Comparison of ENCODE assay signal across 19 cellular contexts in genomic region chr6:21952367-21952766, GRCh38.
DNase-seq lines count a peak whose midpoint lies in the region; ATAC-seq, FAIRE-seq and TF ChIP-seq lines count a peak whose summit lies in the region.
"Had no signal": no experiment of that assay in that cellular context is flagged by ENCODE, and none has a peak within 500 bp of the region (broad histone marks: within the 10 kb centered on the region; RNA-seq: fewer than 3 reads in every experiment).

No MANE protein-coding gene starts in this region.

- H3K27me3 Mint-ChIP-seq in progenitor cell of endocrine pancreas, result no peaks in the 10 kb centered on the region

- peak overlapping the region; percentile 69 for H3K27ac Mint-ChIP-seq in progenitor cell of endocrine pancreas
- H3K27ac Mint-ChIP-seq: CD4-positive, alpha-beta memory T cell had no signal

- no peak overlapping the region for H2BK120ac ChIP-seq in mesendoderm (ENCODE audit: low read depth, low read length)

- H3K4me3 ChIP-seq in HEK293 (ENCODE audit: low read depth, low read length) (no peak overlapping the region), K562 (no peak overlapping the region), mesendoderm (ENCODE audit: low read length) (no peak overlapping the region)
- H3K4me3 ChIP-seq: A549 had no signal

- no peak for TF ChIP-seq POLR2A in K562 (conservative IDR thresholded peaks at IDR 0.05)

- BruUV-seq in K562 (replicated peaks; lab: Mats Ljungman, UMichigan), result no TSS peak

- H3K4me1 ChIP-seq in HEK293 (ENCODE audit: control insufficient read depth, insufficient read depth, low read length), result peaks cover 44% of the 10 kb centered on the region
- H3K4me1 ChIP-seq in K562 (replicated peaks in 1 of 2; ENCODE audit: control insufficient read depth in 2 of 2, insufficient read depth in 2 of 2, low read length in 2 of 2), result peaks cover 12 to 13% of the 10 kb centered on the region in 2 experiments
- H3K4me1 ChIP-seq in mesendoderm (ENCODE audit: control insufficient read depth, low read depth, low read length), result peaks cover 11% of the 10 kb centered on the region

- H3K23ac ChIP-seq in mesendoderm (ENCODE audit: low read length), result no peak overlapping the region

- no peak overlapping the region for H3K4ac ChIP-seq in mesendoderm (ENCODE audit: low read depth, low read length)

- H2AK5ac ChIP-seq in mesendoderm (ENCODE audit: low read length), result peak overlapping the region; percentile 13

- no peak for DNase-seq in K562 (ENCODE audit: extremely low read depth in 1 of 4, low spot score in 3 of 4)
- DNase-seq in mesendoderm, result no peak
- DNase-seq in progenitor cell of endocrine pancreas (ENCODE audit: low spot score, unreplicated experiment), result no peak
- DNase-seq in GDM1 (lab: John Stamatoyannopoulos, UW), result no peak
- no peak for DNase-seq in sciatic nerve (ENCODE audit: low spot score)
- DNase-seq: BE2C; CD4-positive, alpha-beta memory T cell; DMS153; DMS79 treated with DMSO at 0.1 percent for 48 hours; GF-D8 had no signal

- H3K79me2 ChIP-seq in K562 (ENCODE audit: control insufficient read depth, insufficient read depth, low read length) (no peaks in the 10 kb centered on the region), mesendoderm (ENCODE audit: control insufficient read depth, insufficient read depth, low read length) (peaks cover 2% of the 10 kb centered on the region)

- TF ChIP-seq RAD21 in K562 (CRISPR knock-in tag; conservative IDR thresholded peaks at IDR 0.05 in 1 of 2, IDR thresholded peaks at IDR 0.05 in 1 of 2), result no peak

- H3K36me3 ChIP-seq in HEK293 (ENCODE audit: control insufficient read depth in 2 of 2, insufficient read depth in 1 of 2, low read length in 2 of 2) (no peaks in the 10 kb centered on the region), K562 (ENCODE audit: control insufficient read depth, insufficient read depth, low read length) (no peaks in the 10 kb centered on the region), mesendoderm (ENCODE audit: control insufficient read depth, insufficient read depth, low read length) (no peaks in the 10 kb centered on the region)
- H3K36me3 ChIP-seq: BE2C had no signal

- no peak overlapping the region for H2BK5ac ChIP-seq in mesendoderm (ENCODE audit: low read length)

- H3K27ac ChIP-seq in HEK293 (ENCODE audit: extremely low read depth, low read depth, low read length), result peak overlapping the region; percentile 48
- H3K27ac ChIP-seq in K562 (ENCODE audit: extremely low read depth, low read depth, low read length), result no peak overlapping the region
- no peak overlapping the region for H3K27ac ChIP-seq in mesendoderm (ENCODE audit: low read depth, low read length)
- H3K27ac ChIP-seq: C4-2B, HL-60, KMS-11 had no signal

- no peak overlapping the region for H4K5ac ChIP-seq in mesendoderm (ENCODE audit: low read length)

- peaks cover 56% of the 10 kb centered on the region for H3K4me1 Mint-ChIP-seq in progenitor cell of endocrine pancreas (ENCODE audit: low read depth)
- H3K4me1 Mint-ChIP-seq: CD4-positive, alpha-beta memory T cell had no signal

- TF ChIP-seq EP300 in K562 (IDR thresholded peaks at IDR 0.05; ENCODE audit: low read length), result no peak

- no peaks in the 10 kb centered on the region for H3K9me1 ChIP-seq in K562 (ENCODE audit: control insufficient read depth, insufficient read depth, low read length)

- peak overlapping the region; percentile 61 for H2AFZ ChIP-seq in K562 (ENCODE audit: low read depth, low read length)

- no peak overlapping the region for H4K8ac ChIP-seq in mesendoderm (ENCODE audit: low read depth, low read length)

- H3K79me1 ChIP-seq in mesendoderm (ENCODE audit: low read length), result peaks cover 13% of the 10 kb centered on the region

- H3K27me3 ChIP-seq in K562 (ENCODE audit: control insufficient read depth in 2 of 2, insufficient read depth in 2 of 2, low read length in 2 of 2), result no peaks in the 10 kb centered on the region
- no peaks in the 10 kb centered on the region for H3K27me3 ChIP-seq in mesendoderm (ENCODE audit: insufficient read depth, low read length, poor library complexity)
- H3K27me3 ChIP-seq: BE2C had no signal

- WGBS in K562 (ENCODE audit: insufficient coverage, low coverage, missing lambda C conversion rate), result 66% methylated on average over 7 of the region's 7 CpGs
- WGBS in mesendoderm (ENCODE audit: extremely low coverage, insufficient coverage, low lambda C conversion rate), result no CpG with 5 or more reads among the region's 7 CpGs

- CTCF ChIA-PET in HEK293 (lab: Yijun Ruan, JAX), result no interaction called here
- CTCF ChIA-PET in K562 (lab: Yijun Ruan, JAX; ENCODE audit: low intra/inter-chr PET ratio), result no interaction called here

- TF ChIP-seq CTCF in HEK293 (tag by site-specific recombination; IDR thresholded peaks at IDR 0.05) (no peak), K562 (IDR thresholded peaks at IDR 0.05 in 2 of 3, conservative IDR thresholded peaks at IDR 0.05 in 1 of 3; ENCODE audit: insufficient read depth in 2 of 3, low read depth in 1 of 3, low read length in 3 of 3) (no peak), progenitor cell of endocrine pancreas (IDR thresholded peaks at IDR 0.05; ENCODE audit: unreplicated experiment) (no peak)

- ATAC-seq in K562 (no peak), GM18868 (IDR thresholded peaks at IDR 0.05; ENCODE audit: unreplicated experiment) (no peak), sciatic nerve (no peak), HG03457 (IDR thresholded peaks at IDR 0.05; ENCODE audit: unreplicated experiment) (no peak)
- ATAC-seq: A549 had no signal

- in situ Hi-C loops in K562 (cut with MboI), result no loop called here

- H3K9me3 Mint-ChIP-seq in progenitor cell of endocrine pancreas (ENCODE audit: low read depth), result no peaks in the 10 kb centered on the region

- H3K4me3 Mint-ChIP-seq in progenitor cell of endocrine pancreas (ENCODE audit: low read depth), result no peak overlapping the region
- H3K4me3 Mint-ChIP-seq: CD4-positive, alpha-beta memory T cell had no signal

- H2BK15ac ChIP-seq in mesendoderm (replicated peaks; ENCODE audit: low read depth), result no peak overlapping the region

- H3K9me3 ChIP-seq in HEK293 (ENCODE audit: control insufficient read depth, insufficient read depth, low read depth, low read length) (no peaks in the 10 kb centered on the region), K562 (replicated peaks; ENCODE audit: control insufficient read depth, insufficient read depth, low read depth, low read length) (no peaks in the 10 kb centered on the region)
- H3K9me3 ChIP-seq: A549, BE2C had no signal

- H3K18ac ChIP-seq in mesendoderm (ENCODE audit: low read length), result no peak overlapping the region

- H3K36me3 Mint-ChIP-seq in progenitor cell of endocrine pancreas (ENCODE audit: insufficient read depth), result peaks cover 3% of the 10 kb centered on the region
- H3K36me3 Mint-ChIP-seq: CD4-positive, alpha-beta memory T cell had no signal

- POLR2A ChIA-PET in HEK293 (lab: Yijun Ruan, JAX) (interaction anchor here (4.0 kb wide), 1 partner anchor 358 kb away, joined by 53 read pairs; the partner anchor contains the start of gene SOX4), K562 (lab: Yijun Ruan, JAX) (no interaction called here)

- no peak overlapping the region for H3K56ac ChIP-seq in mesendoderm (ENCODE audit: low read length)

- H3K9ac ChIP-seq in K562 (ENCODE audit: insufficient read depth in 1 of 2, low read depth in 2 of 2, low read length in 2 of 2) (no peak overlapping the region), mesendoderm (ENCODE audit: low read length) (no peak overlapping the region)
- H3K9ac ChIP-seq: KMS-11 had no signal

- FAIRE-seq in K562 (lab: Jason Lieb, UNC), result no peak
- FAIRE-seq: A549, D721Med, H54 had no signal

- intact Hi-C loops in K562 (cut with micrococcal nuclease), result no loop called here
- intact Hi-C loops in sciatic nerve (cut with DNase I), result no loop called here

- H4K20me1 ChIP-seq in K562 (replicated peaks; ENCODE audit: control insufficient read depth, insufficient read depth, low read length), result no peaks in the 10 kb centered on the region

- H3K4me2 ChIP-seq in K562 (ENCODE audit: insufficient read depth, low read length) (no peak overlapping the region), mesendoderm (ENCODE audit: low read length) (no peak overlapping the region)
- H3K4me2 ChIP-seq: KMS-11 had no signal

TF ChIP-seq in HEK293, 187 proteins besides CTCF, POLR2A, EP300 and RAD21 (continues in another document):
- TF ChIP-seq ZNF692 (tag by site-specific recombination; IDR thresholded peaks at IDR 0.05) (no peak), ZNF626 (tag by site-specific recombination; IDR thresholded peaks at IDR 0.05) (no peak)

TF ChIP-seq in K562, 482 proteins besides CTCF, POLR2A, EP300 and RAD21 (continues in another document):
- TF ChIP-seq ZKSCAN3 (CRISPR knock-in tag; IDR thresholded peaks at IDR 0.05) (no peak), DEAF1 (CRISPR knock-in tag; IDR thresholded peaks at IDR 0.05) (no peak), NR2F6 (CRISPR knock-in tag; IDR thresholded peaks at IDR 0.05) (no peak), ZZZ3 (IDR thresholded peaks at IDR 0.05) (no peak), SFPQ (IDR thresholded peaks at IDR 0.05; ENCODE audit: low read depth, low read length) (no peak), KLF16 (IDR thresholded peaks at IDR 0.05) (no peak)
